ENCODE assay signal across 14 cellular contexts in the genomic region with DNA sequence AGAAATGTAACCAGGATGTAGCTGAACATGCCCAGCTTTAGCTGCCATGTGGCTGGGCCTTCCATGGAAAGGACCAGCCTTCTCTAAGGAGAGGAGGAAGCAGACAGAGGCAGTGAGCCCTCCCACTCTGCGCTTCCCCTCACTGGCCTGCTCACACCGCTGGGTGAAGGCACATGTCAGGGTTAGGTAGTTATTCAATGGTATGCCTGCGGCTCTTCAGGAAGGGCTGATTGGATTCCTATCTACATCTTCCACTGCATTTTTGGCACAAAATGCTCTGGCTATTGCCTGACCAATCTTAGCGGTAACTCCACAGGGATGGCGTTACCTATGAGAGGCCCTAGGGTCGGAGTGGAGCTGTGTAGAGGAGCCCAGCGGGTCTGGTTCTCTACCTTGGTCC. TPM values are rescaled to one million over a fixed set of nuclear protein-coding genes. Genes with fewer than 3 reads are reported as not detected.
DNase-seq lines count a peak whose midpoint lies in the region; ATAC-seq, FAIRE-seq and TF ChIP-seq lines count a peak whose summit lies in the region.
"Had no signal": no experiment of that assay in that cellular context is flagged by ENCODE, and none has a peak within 500 bp of the region (broad histone marks: within the 10 kb centered on the region; RNA-seq: fewer than 3 reads in every experiment).

No MANE protein-coding gene starts in this region.

- H3K14ac ChIP-seq in H1 (ENCODE audit: insufficient read length): no peak overlapping the region

- H3K79me1 ChIP-seq in H1 (ENCODE audit: low read depth, low read length): no peaks in the 10 kb centered on the region

- DNase-seq in HepG2 (ENCODE audit: low spot score) (no peak), right lobe of liver (no peak), H1 (ENCODE audit: low read depth in 1 of 2, low spot score in 2 of 2) (no peak), psoas muscle (no peak), NCI-H748 treated with DMSO at 0.1 percent for 48 hours (lab: John Stamatoyannopoulos, UW) (no peak), NCI-H1105 (lab: John Stamatoyannopoulos, UW) (no peak), NCI-H2081 treated with DMSO at 0.1 percent for 48 hours (lab: John Stamatoyannopoulos, UW) (no peak)
- no peak for DNase-seq in activated CD4-positive, CD25-positive, alpha-beta regulatory T cell (lab: John Stamatoyannopoulos, UW)
- DNase-seq: activated B cell treated with CpG ODN at 0.5 μM for 24 hours; effector CD8-positive, alpha-beta T cell; left lung; naive thymus-derived CD4-positive, alpha-beta T cell; NCI-H187 treated with DMSO at 0.1 percent for 48 hours; NCI-H526 treated with DMSO at 0.1 percent for 48 hours had no signal

- no peak overlapping the region for H3K4me2 ChIP-seq in HepG2 (ENCODE audit: low read depth, low read length)
- H3K4me2 ChIP-seq in H1 (ENCODE audit: insufficient read depth in 1 of 2, low read depth in 2 of 2, low read length in 2 of 2): no peak overlapping the region

- peak overlapping the region; percentile 52; the same call in 1 of the 2 replicates for H2BK12ac ChIP-seq in H1 (ENCODE audit: low read depth, low read length)

- no peak overlapping the region for H4K8ac ChIP-seq in H1 (ENCODE audit: extremely low read depth, insufficient read depth, low read length)

- TF ChIP-seq CTCF in HepG2 (CRISPR knock-in tag; IDR thresholded peaks at IDR 0.05) (no peak), right lobe of liver (IDR thresholded peaks at IDR 0.05) (no peak), H1 (IDR thresholded peaks at IDR 0.05; ENCODE audit: control extremely low read depth in 1 of 3, insufficient read depth in 1 of 3, low read depth in 1 of 3, low read length in 3 of 3) (no peak), psoas muscle (IDR thresholded peaks at IDR 0.05) (no peak)

- FAIRE-seq in HepG2 (lab: Jason Lieb, UNC) (no peak), H1 (lab: Jason Lieb, UNC) (no peak)

- no peak overlapping the region for H2BK5ac ChIP-seq in H1 (ENCODE audit: low read depth, low read length)

- H3K27me3 ChIP-seq in HepG2 (ENCODE audit: control insufficient read depth in 1 of 2, insufficient read depth in 2 of 2, low read length in 2 of 2) (peaks cover 2 to 26% of the 10 kb centered on the region in 2 experiments; a peak in 3 of 5 replicates), right lobe of liver (no peaks in the 10 kb centered on the region), H1 (replicated peaks in 1 of 4; ENCODE audit: control insufficient read depth in 3 of 4, extremely low read depth in 1 of 4, insufficient read depth in 3 of 4, low read length in 3 of 4) (no peaks in the 10 kb centered on the region), psoas muscle (ENCODE audit: insufficient read depth in 3 of 3, low read length in 2 of 3) (no peaks in the 10 kb centered on the region)
- H3K27me3 ChIP-seq: left lung had no signal

- H3K9ac ChIP-seq in HepG2 (ENCODE audit: insufficient read depth, low read depth, low read length): no peak overlapping the region
- no peak overlapping the region; a peak in 1 of 7 replicates for H3K9ac ChIP-seq in H1 (replicated peaks in 1 of 4; ENCODE audit: extremely low read depth in 1 of 4, low read depth in 3 of 4, low read length in 3 of 4)

- H3K4me3 ChIP-seq in HepG2 (replicated peaks in 1 of 3; ENCODE audit: insufficient read depth in 1 of 3, low read depth in 2 of 3, low read length in 3 of 3): no peak overlapping the region
- H3K4me3 ChIP-seq in right lobe of liver: no peak overlapping the region
- no peak overlapping the region for H3K4me3 ChIP-seq in H1 (ENCODE audit: extremely low read depth in 1 of 4, insufficient read depth in 2 of 4, low read depth in 3 of 4, low read length in 4 of 4)
- H3K4me3 ChIP-seq in psoas muscle: no peak overlapping the region
- H3K4me3 ChIP-seq: left lung had no signal

- TF ChIP-seq EP300 in HepG2 (IDR thresholded peaks at IDR 0.05; ENCODE audit: low read depth in 2 of 2, low read length in 2 of 2): no peak
- no peak for TF ChIP-seq EP300 in HepG2 (CRISPR knock-in tag; IDR thresholded peaks at IDR 0.05; ENCODE audit: borderline replicate concordance)
- TF ChIP-seq EP300 in H1 (IDR thresholded peaks at IDR 0.05; ENCODE audit: borderline replicate concordance in 1 of 2, low read depth in 2 of 2, low read length in 2 of 2): no peak

- H2BK20ac ChIP-seq in H1 (ENCODE audit: low read length): no peak overlapping the region

- no peak for TF ChIP-seq POLR2A in HepG2 (IDR thresholded peaks at IDR 0.05; ENCODE audit: insufficient read depth in 1 of 2, low read depth in 2 of 2, low read length in 2 of 2)
- no peak for TF ChIP-seq POLR2A in right lobe of liver (IDR thresholded peaks at IDR 0.05)
- no peak for TF ChIP-seq POLR2A in H1 (IDR thresholded peaks at IDR 0.05; ENCODE audit: control extremely low read depth in 1 of 2, low read depth in 2 of 2, low read length in 2 of 2)

- H3K4me1 ChIP-seq in HepG2 (ENCODE audit: insufficient read depth, low read length) (peaks cover 54% of the 10 kb centered on the region), right lobe of liver (peaks cover 0 to 13% (median 2%) of the 10 kb centered on the region in 4 donors), H1 (replicated peaks in 1 of 4; ENCODE audit: control insufficient read depth in 3 of 4, insufficient read depth in 4 of 4, low read length in 3 of 4) (peaks cover 7 to 14% (median 9%) of the 10 kb centered on the region in 4 experiments), psoas muscle (peaks cover 43% of the 10 kb centered on the region)

- 75% methylated on average over 2 of the region's 7 CpGs for WGBS in HepG2 (ENCODE audit: low lambda C conversion rate)
- WGBS in right lobe of liver (ENCODE audit: insufficient coverage, low coverage, low lambda C conversion rate, missing lambda C conversion rate): 77% methylated on average over 4 of the region's 7 CpGs
- 93% methylated on average over 7 of the region's 7 CpGs; no CpG with 5 or more reads in 1 of the 2 experiments for WGBS in H1 (ENCODE audit: extremely low coverage in 1 of 2, insufficient coverage in 1 of 2, insufficient read length in 1 of 2, insufficient replicate concordance in 2 of 2, low coverage in 1 of 2, low lambda C conversion rate in 2 of 2, missing lambda C conversion rate in 1 of 2), 2 experiments
- WGBS in psoas muscle, 3 donors: 83 to 87% (median 84%) methylated on average over 7 of the region's 7 CpGs

- no TSS peak for BruUV-seq in HepG2 (replicated peaks; lab: Mats Ljungman, UMichigan)

- no peak overlapping the region for H3K18ac ChIP-seq in H1 (ENCODE audit: extremely low read depth, low read length)

- no peak overlapping the region for H4K91ac ChIP-seq in H1 (replicated peaks; ENCODE audit: insufficient read length, low read length)

- no peak overlapping the region for H4K5ac ChIP-seq in H1 (ENCODE audit: insufficient read length, low read depth, low read length)

- H2AFZ ChIP-seq in HepG2 (ENCODE audit: low read length) (no peak overlapping the region), H1 (ENCODE audit: low read length) (no peak overlapping the region)

- H2BK15ac ChIP-seq in H1 (ENCODE audit: low read length): no peak overlapping the region

- H3K56ac ChIP-seq in H1 (replicated peaks; ENCODE audit: insufficient read length, low read depth, low read length): no peak overlapping the region

- H2BK120ac ChIP-seq in H1 (replicated peaks; ENCODE audit: low read depth, low read length): no peak overlapping the region

- 0 out of 2 replicates have a peak overlapping the region, but pooled peaks have one; percentile 9 for H2AK5ac ChIP-seq in H1 (ENCODE audit: low read depth, low read length)

- no peaks in the 10 kb centered on the region for H3K23me2 ChIP-seq in H1 (ENCODE audit: low read depth, low read length)

- H3K79me2 ChIP-seq in HepG2 (ENCODE audit: insufficient read depth, low read length) (no peaks in the 10 kb centered on the region), H1 (ENCODE audit: control insufficient read depth in 1 of 2, insufficient read depth in 2 of 2, low read length in 2 of 2) (no peaks in the 10 kb centered on the region)

- ATAC-seq in HepG2: no peak
- no peak for ATAC-seq in right lobe of liver
- ATAC-seq in psoas muscle: no peak
- ATAC-seq: left lung; naive thymus-derived CD4-positive, alpha-beta T cell had no signal

- H3K4ac ChIP-seq in H1 (replicated peaks; ENCODE audit: insufficient read length, low read depth, low read length): no peak overlapping the region

- CTCF ChIA-PET in HepG2 (lab: Yijun Ruan, JAX; ENCODE audit: low intra/inter-chr PET ratio, low total read pairs) (no interaction called here), H1 (lab: Charles Lee; ENCODE audit: partially characterized antibody) (interaction anchor here (1.0 to 7.4 kb wide), 8 partner anchors 12 to 131 kb away, joined by 3 to 60 read pairs (median 4); a partner anchor contains a TSS)

- H3K9me3 ChIP-seq in HepG2 (ENCODE audit: low read length): no peaks in the 10 kb centered on the region
- H3K9me3 ChIP-seq in right lobe of liver: no peaks in the 10 kb centered on the region
- H3K9me3 ChIP-seq in H1 (ENCODE audit: insufficient read depth in 2 of 2, low read depth in 1 of 2, low read length in 1 of 2): no peaks in the 10 kb centered on the region
- no peaks in the 10 kb centered on the region for H3K9me3 ChIP-seq in psoas muscle
- H3K9me3 ChIP-seq: left lung had no signal

- POLR2A ChIA-PET in HepG2 (lab: Yijun Ruan, JAX): interaction anchor here (1.2 to 2.0 kb wide), 2 partner anchors 46 to 304 kb away, joined by 4 read pairs; a partner anchor contains a TSS
- POLR2A ChIA-PET in H1 (lab: Charles Lee; ENCODE audit: partially characterized antibody): interaction anchor here (1.0 to 2.7 kb wide), 8 partner anchors 10 to 32 kb away, joined by 3 to 10 read pairs (median 4); a partner anchor contains a TSS

- intact Hi-C loops in HepG2 (cut with micrococcal nuclease; ENCODE audit: unreplicated experiment) (no loop called here), right lobe of liver (cut with DNase I) (no loop called here), psoas muscle (cut with DNase I) (loop anchor here in 1 of 2 donors (10.0 kb wide), 1 partner anchor 157 kb away; no protein-coding TSS in a partner anchor)

- H3K36me3 ChIP-seq in HepG2 (replicated peaks in 1 of 2; ENCODE audit: control insufficient read depth in 1 of 2, insufficient read depth in 2 of 2, low read length in 2 of 2) (no peaks in the 10 kb centered on the region), right lobe of liver (no peaks in the 10 kb centered on the region), H1 (ENCODE audit: control insufficient read depth in 2 of 4, insufficient read depth in 4 of 4, low read length in 3 of 4) (no peaks in the 10 kb centered on the region), psoas muscle (ENCODE audit: insufficient read depth in 1 of 2, low read depth in 1 of 2) (peaks cover 0 to 2% of the 10 kb centered on the region in 2 donors)
- H3K36me3 ChIP-seq: left lung had no signal

- TF ChIP-seq RAD21 in HepG2 (CRISPR knock-in tag; IDR thresholded peaks at IDR 0.05) (no peak), H1 (IDR thresholded peaks at IDR 0.05 in 1 of 2, conservative IDR thresholded peaks at IDR 0.05 in 1 of 2; ENCODE audit: low read depth in 2 of 2, low read length in 2 of 2) (no peak)

- in situ Hi-C loops in HepG2 (cut with HindIII; ENCODE audit: extremely low pct_ligation_motif_present, low pct_unique_long_range_greater_than_20kb): no loop called here

- H3K23ac ChIP-seq in H1 (ENCODE audit: insufficient read length): no peak overlapping the region

- no peak overlapping the region for H3K27ac ChIP-seq in HepG2 (ENCODE audit: extremely low read length, insufficient read depth, low read length)
- H3K27ac ChIP-seq in right lobe of liver: no peak overlapping the region
- no peak overlapping the region for H3K27ac ChIP-seq in H1 (ENCODE audit: low read depth, low read length)
- peak overlapping the region; percentile 56 for H3K27ac ChIP-seq in psoas muscle

- H4K20me1 ChIP-seq in HepG2 (ENCODE audit: insufficient read depth, low read length) (no peaks in the 10 kb centered on the region), H1 (replicated peaks in 1 of 2; ENCODE audit: control insufficient read depth in 1 of 2, insufficient read depth in 2 of 2, low read length in 2 of 2) (peaks cover 0 to 1% of the 10 kb centered on the region in 2 experiments)

RNA-seq across cellular contexts. Expression of a gene that starts 24.0 kb away (rescaled TPM):
- total RNA-seq in HepG2 (2016; rRNA removed; fragmentation: Illumina TruSeq; extraction: Trizol) (10.8 and 11.0 TPM in 2 replicates), right lobe of liver (10 to 100 TPM; 12.0 to 17.2 (median 14.2) TPM), psoas muscle (1 to 10 TPM; 3.5 to 8.0 (median 3.9) TPM)
- 0.71 and 0.91 TPM in 2 replicates for total RNA-seq in HepG2 (2016; cell fraction: cytosol; rRNA removed; fragmentation: Illumina TruSeq; extraction: Trizol; ENCODE audit: low read depth)
- 7.9 and 10.3 TPM in 2 replicates for total RNA-seq in HepG2 (2016; cell fraction: insoluble cytoplasmic fraction; rRNA removed; fragmentation: Illumina TruSeq; extraction: Trizol)
- 3.9 and 4.8 TPM in 2 replicates for total RNA-seq in HepG2 (2016; cell fraction: membrane; rRNA removed; fragmentation: Illumina TruSeq; extraction: Trizol)
- 10.1 and 11.4 TPM in 2 replicates for total RNA-seq in HepG2 (2016; cell fraction: nucleus; rRNA removed; fragmentation: Illumina TruSeq; extraction: Trizol)
- polyA plus RNA-seq in HepG2 (2011; rRNA removed) (11.6 and 18.9 TPM in 2 replicates), H1 (2011; rRNA removed) (14.3 and 15.7 TPM in 2 replicates), psoas muscle (1 to 10 TPM; 3.7 to 4.4 (median 3.8) TPM)
- polyA plus RNA-seq in HepG2 (2011; cell fraction: cytosol; rRNA removed): 9.3 and 11.8 TPM in 2 replicates
- polyA plus RNA-seq in HepG2 (2011; cell fraction: nucleus; rRNA removed): 50.4 and 52.6 TPM in 2 replicates
- 12.7 and 13.6 TPM in 2 replicates for polyA plus RNA-seq in HepG2 (2012)
- polyA plus RNA-seq in HepG2 (2016; cell fraction: cytosol; fragmentation: Illumina TruSeq; extraction: Trizol; ENCODE audit: low read depth): 0.63 and 0.86 TPM in 2 replicates
- polyA plus RNA-seq in HepG2 (2016; cell fraction: insoluble cytoplasmic fraction; fragmentation: Illumina TruSeq; extraction: Trizol; ENCODE audit: low read depth): 9.7 and 12.3 TPM in 2 replicates
- 2.5 and 3.6 TPM in 2 replicates for polyA plus RNA-seq in HepG2 (2016; cell fraction: membrane; fragmentation: Illumina TruSeq; extraction: Trizol; ENCODE audit: low read depth)
- 19.1 and 19.2 TPM in 2 replicates for polyA plus RNA-seq in HepG2 (2016; cell fraction: nucleus; fragmentation: Illumina TruSeq; extraction: Trizol; ENCODE audit: insufficient read depth, low read depth)
- polyA minus RNA-seq in HepG2 (2011; rRNA and poly(A)+ RNA removed; ENCODE audit: low replicate concordance): 26.7 and 38.9 TPM in 2 replicates
- polyA minus RNA-seq in HepG2 (2011; cell fraction: cytosol; rRNA and poly(A)+ RNA removed): 13.9 and 19.9 TPM in 2 replicates
- 21.4 and 25.6 TPM in 2 replicates for polyA minus RNA-seq in HepG2 (2011; cell fraction: nucleus; rRNA and poly(A)+ RNA removed)
- 22.9 and 24.8 TPM in 2 replicates for total RNA-seq in H1 (2021; fragmentation: NEBNext Ultra II Directional; extraction: Animal tissue kit (Norgen Biotek cat#: 25700))
- polyA plus RNA-seq in H1 (2011; cell fraction: cytosol; rRNA removed): 11.5 TPM
- polyA plus RNA-seq in H1 (2011; cell fraction: nucleus; rRNA removed): 25.7 TPM
- polyA plus RNA-seq in H1 (2012, experiment 1 of 2): 17.5 to 20.7 TPM (median 18.6 TPM) in 4 replicates
- polyA plus RNA-seq in H1 (2012, experiment 2 of 2): 13.9 TPM
- 10.5 TPM for polyA plus RNA-seq in H1 (2013, experiment 1 of 2)
- 11.4 TPM for polyA plus RNA-seq in H1 (2013, experiment 2 of 2)
- 21.0 and 25.5 TPM in 2 replicates for polyA minus RNA-seq in H1 (2011; rRNA and poly(A)+ RNA removed)
- polyA minus RNA-seq in H1 (2011; cell fraction: cytosol; rRNA and poly(A)+ RNA removed): 17.4 TPM
- polyA minus RNA-seq in H1 (2011; cell fraction: nucleus; rRNA and poly(A)+ RNA removed): 21.6 TPM

RNA-seq across cellular contexts. Expression of a gene that starts 31.7 kb away (rescaled TPM):
- 143 and 165 TPM in 2 replicates for total RNA-seq in HepG2 (2016; rRNA removed; fragmentation: Illumina TruSeq; extraction: Trizol)
- total RNA-seq in HepG2 (2016; cell fraction: cytosol; rRNA removed; fragmentation: Illumina TruSeq; extraction: Trizol; ENCODE audit: low read depth): 53.3 and 58.3 TPM in 2 replicates
- 140 and 190 TPM in 2 replicates for total RNA-seq in HepG2 (2016; cell fraction: insoluble cytoplasmic fraction; rRNA removed; fragmentation: Illumina TruSeq; extraction: Trizol)
- total RNA-seq in HepG2 (2016; cell fraction: membrane; rRNA removed; fragmentation: Illumina TruSeq; extraction: Trizol): 89.4 and 101 TPM in 2 replicates
- 53.0 and 64.9 TPM in 2 replicates for total RNA-seq in HepG2 (2016; cell fraction: nucleus; rRNA removed; fragmentation: Illumina TruSeq; extraction: Trizol)
- 38.3 and 40.4 TPM in 2 replicates for polyA plus RNA-seq in HepG2 (2011; rRNA removed)
- polyA plus RNA-seq in HepG2 (2011; cell fraction: cytosol; rRNA removed): 55.6 and 80.6 TPM in 2 replicates
- 36.4 and 36.8 TPM in 2 replicates for polyA plus RNA-seq in HepG2 (2011; cell fraction: nucleus; rRNA removed)
- polyA plus RNA-seq in HepG2 (2012): 33.6 and 51.6 TPM in 2 replicates
- polyA plus RNA-seq in HepG2 (2016; cell fraction: cytosol; fragmentation: Illumina TruSeq; extraction: Trizol; ENCODE audit: low read depth): 32.6 and 40.1 TPM in 2 replicates
- polyA plus RNA-seq in HepG2 (2016; cell fraction: insoluble cytoplasmic fraction; fragmentation: Illumina TruSeq; extraction: Trizol; ENCODE audit: low read depth): 146 and 162 TPM in 2 replicates
- polyA plus RNA-seq in HepG2 (2016; cell fraction: membrane; fragmentation: Illumina TruSeq; extraction: Trizol; ENCODE audit: low read depth): 51.8 and 60.0 TPM in 2 replicates
- polyA plus RNA-seq in HepG2 (2016; cell fraction: nucleus; fragmentation: Illumina TruSeq; extraction: Trizol; ENCODE audit: insufficient read depth, low read depth): 76.9 and 83.4 TPM in 2 replicates
- polyA minus RNA-seq in HepG2 (2011; rRNA and poly(A)+ RNA removed; ENCODE audit: low replicate concordance): 38.2 and 47.6 TPM in 2 replicates
- 32.0 and 35.4 TPM in 2 replicates for polyA minus RNA-seq in HepG2 (2011; cell fraction: cytosol; rRNA and poly(A)+ RNA removed)
- polyA minus RNA-seq in HepG2 (2011; cell fraction: nucleus; rRNA and poly(A)+ RNA removed): 17.8 and 21.0 TPM in 2 replicates
- 100 to 1,000 TPM in 2 of 6 experiments, 10 to 100 TPM in 4; 37.7 to 192 (median 44.4) TPM for total RNA-seq in right lobe of liver
- total RNA-seq in H1 (2021; fragmentation: NEBNext Ultra II Directional; extraction: Animal tissue kit (Norgen Biotek cat#: 25700)): 114 and 122 TPM in 2 replicates
- polyA plus RNA-seq in H1 (2011; rRNA removed): 273 and 278 TPM in 2 replicates
- polyA plus RNA-seq in H1 (2011; cell fraction: cytosol; rRNA removed): 193 TPM
- polyA plus RNA-seq in H1 (2011; cell fraction: nucleus; rRNA removed): 91.6 TPM
- 105 to 122 TPM (median 110 TPM) in 4 replicates for polyA plus RNA-seq in H1 (2012, experiment 1 of 2)
- 139 TPM for polyA plus RNA-seq in H1 (2012, experiment 2 of 2)
- 117 TPM for polyA plus RNA-seq in H1 (2013, experiment 1 of 2)
- 117 TPM for polyA plus RNA-seq in H1 (2013, experiment 2 of 2)
- 22.0 and 25.5 TPM in 2 replicates for polyA minus RNA-seq in H1 (2011; rRNA and poly(A)+ RNA removed)
- polyA minus RNA-seq in H1 (2011; cell fraction: cytosol; rRNA and poly(A)+ RNA removed): 48.7 TPM
- 73.3 TPM for polyA minus RNA-seq in H1 (2011; cell fraction: nucleus; rRNA and poly(A)+ RNA removed)
- 10 to 100 TPM; 41.6 to 51.0 (median 43.8) TPM for total RNA-seq in psoas muscle
- polyA plus RNA-seq in psoas muscle: 10 to 100 TPM; 45.0 to 95.9 (median 87.3) TPM

RNA-seq across cellular contexts. Expression of a gene that starts 41.0 kb away (rescaled TPM):
- total RNA-seq in HepG2 (2016; rRNA removed; fragmentation: Illumina TruSeq; extraction: Trizol): 0.03 and 0.04 TPM in 2 replicates
- total RNA-seq in HepG2 (2016; cell fraction: cytosol; rRNA removed; fragmentation: Illumina TruSeq; extraction: Trizol; ENCODE audit: low read depth): not detected in 2 replicates
- 0.01 and 0.02 TPM in 2 replicates for total RNA-seq in HepG2 (2016; cell fraction: insoluble cytoplasmic fraction; rRNA removed; fragmentation: Illumina TruSeq; extraction: Trizol)
- not detected in 2 replicates for total RNA-seq in HepG2 (2016; cell fraction: membrane; rRNA removed; fragmentation: Illumina TruSeq; extraction: Trizol)
- 0.06 and 0.09 TPM in 2 replicates for total RNA-seq in HepG2 (2016; cell fraction: nucleus; rRNA removed; fragmentation: Illumina TruSeq; extraction: Trizol)
- 0.01 and 0.03 TPM in 2 replicates for polyA plus RNA-seq in HepG2 (2011; rRNA removed)
- 0.01 TPM in 2 replicates for polyA plus RNA-seq in HepG2 (2011; cell fraction: cytosol; rRNA removed)
- 0.14 and 0.19 TPM in 2 replicates for polyA plus RNA-seq in HepG2 (2011; cell fraction: nucleus; rRNA removed)
- polyA plus RNA-seq in HepG2 (2012): 0.03 and 0.04 TPM in 2 replicates
- not detected in 2 replicates for polyA plus RNA-seq in HepG2 (2016; cell fraction: cytosol; fragmentation: Illumina TruSeq; extraction: Trizol; ENCODE audit: low read depth)
- not detected in 2 replicates for polyA plus RNA-seq in HepG2 (2016; cell fraction: insoluble cytoplasmic fraction; fragmentation: Illumina TruSeq; extraction: Trizol; ENCODE audit: low read depth)
- polyA plus RNA-seq in HepG2 (2016; cell fraction: membrane; fragmentation: Illumina TruSeq; extraction: Trizol; ENCODE audit: low read depth): not detected in 2 replicates
- not detected in 2 replicates for polyA plus RNA-seq in HepG2 (2016; cell fraction: nucleus; fragmentation: Illumina TruSeq; extraction: Trizol; ENCODE audit: insufficient read depth, low read depth)
- polyA minus RNA-seq in HepG2 (2011; rRNA and poly(A)+ RNA removed; ENCODE audit: low replicate concordance): 0.08 and 24.5 TPM in 2 replicates
- 0.18 TPM in 1 of 2 replicates, not detected in the other for polyA minus RNA-seq in HepG2 (2011; cell fraction: cytosol; rRNA and poly(A)+ RNA removed)
- polyA minus RNA-seq in HepG2 (2011; cell fraction: nucleus; rRNA and poly(A)+ RNA removed): 0.12 and 0.13 TPM in 2 replicates
- total RNA-seq in right lobe of liver: under 1 TPM; 0.12 to 0.29 (median 0.20) TPM
- 3.0 and 3.2 TPM in 2 replicates for total RNA-seq in H1 (2021; fragmentation: NEBNext Ultra II Directional; extraction: Animal tissue kit (Norgen Biotek cat#: 25700))
- polyA plus RNA-seq in H1 (2011; rRNA removed): 1.4 and 1.9 TPM in 2 replicates
- 1.0 TPM for polyA plus RNA-seq in H1 (2011; cell fraction: cytosol; rRNA removed)
- 4.7 TPM for polyA plus RNA-seq in H1 (2011; cell fraction: nucleus; rRNA removed)
- 1.5 to 3.6 TPM (median 2.6 TPM) in 4 replicates for polyA plus RNA-seq in H1 (2012, experiment 1 of 2)
- 1.6 TPM for polyA plus RNA-seq in H1 (2012, experiment 2 of 2)
- polyA plus RNA-seq in H1 (2013, experiment 1 of 2): 3.1 TPM
- 2.0 TPM for polyA plus RNA-seq in H1 (2013, experiment 2 of 2)
- polyA minus RNA-seq in H1 (2011; rRNA and poly(A)+ RNA removed): 2.5 and 3.3 TPM in 2 replicates
- polyA minus RNA-seq in H1 (2011; cell fraction: cytosol; rRNA and poly(A)+ RNA removed): 2.3 TPM
- polyA minus RNA-seq in H1 (2011; cell fraction: nucleus; rRNA and poly(A)+ RNA removed): 3.6 TPM
- total RNA-seq in psoas muscle: 10 to 100 TPM; 15.8 to 49.5 (median 34.0) TPM
- polyA plus RNA-seq in psoas muscle: 10 to 100 TPM in 2 of 3 donors, 1 to 10 TPM in 1; 8.1 to 15.9 (median 10.6) TPM
- total RNA-seq: activated B cell treated with CpG ODN at 0.5 μM for 24 hours; naive thymus-derived CD4-positive, alpha-beta T cell had no signal
- polyA plus RNA-seq: naive thymus-derived CD4-positive, alpha-beta T cell had no signal

RNA-seq across cellular contexts. Expression of a gene that starts 46.2 kb away (rescaled TPM):
- 16.4 and 18.3 TPM in 2 replicates for total RNA-seq in HepG2 (2016; rRNA removed; fragmentation: Illumina TruSeq; extraction: Trizol)
- 6.8 and 7.2 TPM in 2 replicates for total RNA-seq in HepG2 (2016; cell fraction: cytosol; rRNA removed; fragmentation: Illumina TruSeq; extraction: Trizol; ENCODE audit: low read depth)
- 15.6 and 16.3 TPM in 2 replicates for total RNA-seq in HepG2 (2016; cell fraction: insoluble cytoplasmic fraction; rRNA removed; fragmentation: Illumina TruSeq; extraction: Trizol)
- 12.1 and 13.5 TPM in 2 replicates for total RNA-seq in HepG2 (2016; cell fraction: membrane; rRNA removed; fragmentation: Illumina TruSeq; extraction: Trizol)
- total RNA-seq in HepG2 (2016; cell fraction: nucleus; rRNA removed; fragmentation: Illumina TruSeq; extraction: Trizol): 6.7 and 7.2 TPM in 2 replicates
- polyA plus RNA-seq in HepG2 (2011; rRNA removed): 7.6 and 9.0 TPM in 2 replicates
- 6.7 and 7.3 TPM in 2 replicates for polyA plus RNA-seq in HepG2 (2011; cell fraction: cytosol; rRNA removed)
- 4.2 and 4.4 TPM in 2 replicates for polyA plus RNA-seq in HepG2 (2011; cell fraction: nucleus; rRNA removed)
- polyA plus RNA-seq in HepG2 (2012): 6.0 and 8.6 TPM in 2 replicates
- 4.4 and 6.8 TPM in 2 replicates for polyA plus RNA-seq in HepG2 (2016; cell fraction: cytosol; fragmentation: Illumina TruSeq; extraction: Trizol; ENCODE audit: low read depth)
- polyA plus RNA-seq in HepG2 (2016; cell fraction: insoluble cytoplasmic fraction; fragmentation: Illumina TruSeq; extraction: Trizol; ENCODE audit: low read depth): 19.3 and 20.4 TPM in 2 replicates
- polyA plus RNA-seq in HepG2 (2016; cell fraction: membrane; fragmentation: Illumina TruSeq; extraction: Trizol; ENCODE audit: low read depth): 8.3 and 9.4 TPM in 2 replicates
- polyA plus RNA-seq in HepG2 (2016; cell fraction: nucleus; fragmentation: Illumina TruSeq; extraction: Trizol; ENCODE audit: insufficient read depth, low read depth): 10.9 and 12.9 TPM in 2 replicates
- polyA minus RNA-seq in HepG2 (2011; rRNA and poly(A)+ RNA removed; ENCODE audit: low replicate concordance): 5.9 and 26.5 TPM in 2 replicates
- 4.9 and 5.9 TPM in 2 replicates for polyA minus RNA-seq in HepG2 (2011; cell fraction: cytosol; rRNA and poly(A)+ RNA removed)
- 8.1 and 9.9 TPM in 2 replicates for polyA minus RNA-seq in HepG2 (2011; cell fraction: nucleus; rRNA and poly(A)+ RNA removed)
- 10 to 100 TPM; 11.1 to 19.4 (median 13.3) TPM for total RNA-seq in right lobe of liver
- total RNA-seq in H1 (2021; fragmentation: NEBNext Ultra II Directional; extraction: Animal tissue kit (Norgen Biotek cat#: 25700)): 26.2 and 28.2 TPM in 2 replicates
- 11.6 and 13.3 TPM in 2 replicates for polyA plus RNA-seq in H1 (2011; rRNA removed)
- 20.3 TPM for polyA plus RNA-seq in H1 (2011; cell fraction: cytosol; rRNA removed)
- polyA plus RNA-seq in H1 (2011; cell fraction: nucleus; rRNA removed): 10.2 TPM
- polyA plus RNA-seq in H1 (2012, experiment 1 of 2): 20.2 to 23.4 TPM (median 22.0 TPM) in 4 replicates
- 8.5 TPM for polyA plus RNA-seq in H1 (2012, experiment 2 of 2)
- 22.4 TPM for polyA plus RNA-seq in H1 (2013, experiment 1 of 2)
- 21.5 TPM for polyA plus RNA-seq in H1 (2013, experiment 2 of 2)
- 14.8 and 20.1 TPM in 2 replicates for polyA minus RNA-seq in H1 (2011; rRNA and poly(A)+ RNA removed)
- 10.3 TPM for polyA minus RNA-seq in H1 (2011; cell fraction: cytosol; rRNA and poly(A)+ RNA removed)
- 15.0 TPM for polyA minus RNA-seq in H1 (2011; cell fraction: nucleus; rRNA and poly(A)+ RNA removed)
- total RNA-seq in psoas muscle: 10 to 100 TPM; 17.1 to 21.9 (median 19.0) TPM
- 10 to 100 TPM; 29.5 to 40.9 (median 31.5) TPM for polyA plus RNA-seq in psoas muscle
